Comparison of ENCODE assay signal across 18 cellular contexts in genomic region chr13:110651726-110652230, GRCh38.
"Had no signal": no experiment of that assay in that cellular context is flagged by ENCODE, and none has a peak within 500 bp of the region (broad histone marks: within the 10 kb centered on the region; RNA-seq: fewer than 3 reads in every experiment).

No MANE protein-coding gene starts in this region.

- H3K27ac ChIP-seq: epithelial cell of prostate, heart left ventricle, left ventricle myocardium inferior, prostate gland, right lobe of liver had no signal

- H3K4me1 ChIP-seq: heart left ventricle, left ventricle myocardium inferior, prostate gland, right lobe of liver had no signal

- H3K9me3 Mint-ChIP-seq: activated naive CD8-positive, alpha-beta T cell treated with anti-CD3 and anti-CD28 coated beads, Interleukin-2, amount 50 U/mL, for 24 hours; effector memory CD8-positive, alpha-beta T cell; memory B cell; natural killer cell had no signal

- H3K4me3 Mint-ChIP-seq: activated naive CD8-positive, alpha-beta T cell treated with anti-CD3 and anti-CD28 coated beads, Interleukin-2, amount 50 U/mL, for 24 hours; effector memory CD8-positive, alpha-beta T cell; memory B cell; natural killer cell had no signal

- DNase-seq: activated CD4-positive, alpha-beta T cell treated with anti-CD3 and anti-CD28 coated beads for 48 hours; activated naive CD4-positive, alpha-beta T cell; activated naive CD8-positive, alpha-beta T cell treated with anti-CD3 and anti-CD28 coated beads, Interleukin-2, amount 50 U/mL, for 24 hours; cerebellar nuclear complex; dermis blood vessel endothelial cell; effector memory CD8-positive, alpha-beta T cell; foreskin melanocyte; heart left ventricle; islet precursor cell; left ventricle myocardium inferior; natural killer cell; occipital lobe; right lobe of liver; T-helper 2 cell had no signal

- ATAC-seq: activated naive CD8-positive, alpha-beta T cell treated with anti-CD3 and anti-CD28 coated beads, Interleukin-2, amount 50 U/mL, for 24 hours; effector memory CD8-positive, alpha-beta T cell; heart left ventricle; natural killer cell; right lobe of liver had no signal

- H3K27me3 ChIP-seq: heart left ventricle, right lobe of liver had no signal

- H3K4me2 ChIP-seq: smooth muscle cell had no signal

- H3K36me3 Mint-ChIP-seq: natural killer cell had no signal

- H3K27ac Mint-ChIP-seq: activated naive CD8-positive, alpha-beta T cell treated with anti-CD3 and anti-CD28 coated beads, Interleukin-2, amount 50 U/mL, for 24 hours; natural killer cell had no signal

- H3K36me3 ChIP-seq: prostate gland had no signal

- H3K9me3 ChIP-seq: heart left ventricle, left ventricle myocardium inferior, prostate gland, right lobe of liver had no signal

- H3K4me3 ChIP-seq: heart left ventricle, left ventricle myocardium inferior, prostate gland, right lobe of liver, smooth muscle cell had no signal

- H3K27me3 Mint-ChIP-seq: activated naive CD8-positive, alpha-beta T cell treated with anti-CD3 and anti-CD28 coated beads, Interleukin-2, amount 50 U/mL, for 24 hours; effector memory CD8-positive, alpha-beta T cell; memory B cell had no signal
